9 cellular contexts compared by ENCODE assay signal in genomic region chr9:36862206-36863145, GRCh38.
DNase-seq lines count a peak whose midpoint lies in the region; ATAC-seq, FAIRE-seq and TF ChIP-seq lines count a peak whose summit lies in the region.
"Had no signal": no experiment of that assay in that cellular context is flagged by ENCODE, and none has a peak within 500 bp of the region (broad histone marks: within the 10 kb centered on the region; RNA-seq: fewer than 3 reads in every experiment).

No MANE protein-coding gene starts in this region.

- no peaks in the 10 kb centered on the region for H3K4me1 Mint-ChIP-seq in CD8-positive, alpha-beta T cell (ENCODE audit: low read depth)
- no peaks in the 10 kb centered on the region for H3K4me1 Mint-ChIP-seq in immature natural killer cell

- H3K27ac ChIP-seq in breast epithelium (no peak overlapping the region), HepG2 (ENCODE audit: extremely low read length, insufficient read depth, low read length) (no peak overlapping the region)
- no peak overlapping the region for H3K27ac ChIP-seq in CD8-positive, alpha-beta T cell (ENCODE audit: low read depth, low read length)
- H3K27ac ChIP-seq: SJSA1 had no signal

- no TSS peak for BruUV-seq in HepG2 (replicated peaks; lab: Mats Ljungman, UMichigan)

- TF ChIP-seq CTCF in breast epithelium (IDR thresholded peaks at IDR 0.05), result peak in 2 of 3 donors; percentile 13 to 39
- peak; percentile 84 for TF ChIP-seq CTCF in HepG2 (CRISPR knock-in tag; IDR thresholded peaks at IDR 0.05)
- TF ChIP-seq CTCF in CD8-positive, alpha-beta T cell (IDR thresholded peaks at IDR 0.05), result no peak

- 8% methylated on average over 10 of the region's 21 CpGs for WGBS in HepG2 (ENCODE audit: low lambda C conversion rate)

- no peak overlapping the region for H3K9ac ChIP-seq in HepG2 (ENCODE audit: insufficient read depth, low read depth, low read length)

- CTCF ChIA-PET in HepG2 (lab: Yijun Ruan, JAX; ENCODE audit: low intra/inter-chr PET ratio, low total read pairs), result interaction anchor here (1.3 to 2.0 kb wide), 2 partner anchors 10 to 11 kb away, joined by 4 to 6 read pairs; no protein-coding TSS in a partner anchor
- CTCF ChIA-PET in CD8-positive, alpha-beta T cell (lab: Charles Lee), result interaction anchor here (1.6 kb wide), 1 partner anchor 10 kb away, joined by 11 read pairs; no protein-coding TSS in a partner anchor

- in situ Hi-C loops in HepG2 (cut with HindIII; ENCODE audit: extremely low pct_ligation_motif_present, low pct_unique_long_range_greater_than_20kb), result no loop called here

- DNase-seq in ELR (ENCODE audit: low read depth) (peak; percentile 64), M059J (ENCODE audit: low read depth) (peak; percentile 28), breast epithelium (ENCODE audit: low spot score in 2 of 2) (no peak), HepG2 (ENCODE audit: low spot score) (peak; percentile 46), immature natural killer cell (no peak)
- DNase-seq in CD8-positive, alpha-beta T cell, result no peak
- DNase-seq in stimulated activated CD4-positive, alpha-beta T cell treated with anti-CD3 and anti-CD28 coated beads, Interleukin-4, amount 100 ng/mL, for 4 hours, result no peak

- H3K4me2 ChIP-seq in HepG2 (ENCODE audit: low read depth, low read length), result 0 out of 2 replicates have a peak overlapping the region, but pooled peaks have one; percentile 9

- ATAC-seq in HepG2 (peak; percentile 76), HG03159 (IDR thresholded peaks at IDR 0.05; ENCODE audit: unreplicated experiment) (no peak)
- ATAC-seq in CD8-positive, alpha-beta T cell, result no peak

- H3K36me3 ChIP-seq in breast epithelium (no peaks in the 10 kb centered on the region), HepG2 (replicated peaks in 1 of 2; ENCODE audit: control insufficient read depth in 1 of 2, insufficient read depth in 2 of 2, low read length in 2 of 2) (no peaks in the 10 kb centered on the region)
- no peaks in the 10 kb centered on the region for H3K36me3 ChIP-seq in CD8-positive, alpha-beta T cell (ENCODE audit: insufficient read depth, low read length)
- H3K36me3 ChIP-seq: SJSA1 had no signal

- H3K27me3 ChIP-seq in breast epithelium (peaks cover 0 to 3% of the 10 kb centered on the region in 2 donors), HepG2 (ENCODE audit: control insufficient read depth in 1 of 2, insufficient read depth in 2 of 2, low read length in 2 of 2) (peaks cover 2 to 65% of the 10 kb centered on the region in 2 experiments; a peak in 3 of 5 replicates)
- H3K27me3 ChIP-seq in CD8-positive, alpha-beta T cell (ENCODE audit: insufficient read depth, low read length), result no peaks in the 10 kb centered on the region

- TF ChIP-seq POLR2A in breast epithelium (IDR thresholded peaks at IDR 0.05) (no peak), HepG2 (IDR thresholded peaks at IDR 0.05; ENCODE audit: insufficient read depth in 1 of 2, low read depth in 2 of 2, low read length in 2 of 2) (no peak)

- H3K27ac Mint-ChIP-seq in CD8-positive, alpha-beta T cell, result no peak overlapping the region
- H3K27ac Mint-ChIP-seq in immature natural killer cell, result no peak overlapping the region

- no peak for TF ChIP-seq EP300 in HepG2 (IDR thresholded peaks at IDR 0.05; ENCODE audit: low read depth in 2 of 2, low read length in 2 of 2)
- no peak for TF ChIP-seq EP300 in HepG2 (CRISPR knock-in tag; IDR thresholded peaks at IDR 0.05; ENCODE audit: borderline replicate concordance)

- H3K4me3 Mint-ChIP-seq in CD8-positive, alpha-beta T cell, result no peak overlapping the region
- no peak overlapping the region for H3K4me3 Mint-ChIP-seq in immature natural killer cell

- FAIRE-seq in HepG2 (lab: Jason Lieb, UNC), result peak; percentile 40

- no peaks in the 10 kb centered on the region for H3K4me1 ChIP-seq in breast epithelium
- peaks cover 35% of the 10 kb centered on the region for H3K4me1 ChIP-seq in HepG2 (ENCODE audit: insufficient read depth, low read length)
- H3K4me1 ChIP-seq in CD8-positive, alpha-beta T cell (ENCODE audit: insufficient read depth, low read length), result no peaks in the 10 kb centered on the region
- H3K4me1 ChIP-seq: SJSA1 had no signal

- no peaks in the 10 kb centered on the region for H3K9me3 Mint-ChIP-seq in CD8-positive, alpha-beta T cell
- no peaks in the 10 kb centered on the region for H3K9me3 Mint-ChIP-seq in immature natural killer cell

- peak; percentile 54; the same call in 1 of the 2 replicates for TF ChIP-seq RAD21 in HepG2 (CRISPR knock-in tag; IDR thresholded peaks at IDR 0.05)

- POLR2A ChIA-PET in HepG2 (lab: Yijun Ruan, JAX), result no interaction called here
- POLR2A ChIA-PET in CD8-positive, alpha-beta T cell (lab: Charles Lee), result no interaction called here

- no peaks in the 10 kb centered on the region for H3K9me3 ChIP-seq in breast epithelium
- H3K9me3 ChIP-seq in HepG2 (ENCODE audit: low read length), result no peaks in the 10 kb centered on the region
- H3K9me3 ChIP-seq in CD8-positive, alpha-beta T cell (ENCODE audit: low read length), result no peaks in the 10 kb centered on the region
- H3K9me3 ChIP-seq: SJSA1 had no signal

- no peaks in the 10 kb centered on the region for H3K36me3 Mint-ChIP-seq in CD8-positive, alpha-beta T cell
- H3K36me3 Mint-ChIP-seq in immature natural killer cell, result no peaks in the 10 kb centered on the region

- H3K79me2 ChIP-seq in HepG2 (ENCODE audit: insufficient read depth, low read length), result no peaks in the 10 kb centered on the region

- intact Hi-C loops in breast epithelium (cut with DNase I; ENCODE audit: low total_unique reads), result no loop called here
- intact Hi-C loops in HepG2 (cut with micrococcal nuclease; ENCODE audit: unreplicated experiment), result no loop called here
- intact Hi-C loops in CD8-positive, alpha-beta T cell (cut with DNase I, micrococcal nuclease), result no loop called here

- no peak overlapping the region for H3K4me3 ChIP-seq in breast epithelium
- H3K4me3 ChIP-seq in HepG2 (replicated peaks in 1 of 3; ENCODE audit: insufficient read depth in 1 of 3, low read depth in 2 of 3, low read length in 3 of 3), result no peak overlapping the region
- H3K4me3 ChIP-seq in CD8-positive, alpha-beta T cell (ENCODE audit: low read depth, low read length), result no peak overlapping the region
- H3K4me3 ChIP-seq: SJSA1 had no signal

- H4K20me1 ChIP-seq in HepG2 (ENCODE audit: insufficient read depth, low read length), result no peaks in the 10 kb centered on the region

- H3K27me3 Mint-ChIP-seq in CD8-positive, alpha-beta T cell (ENCODE audit: low read depth), result peaks cover 9% of the 10 kb centered on the region
- H3K27me3 Mint-ChIP-seq in immature natural killer cell (ENCODE audit: low read depth in 3 of 3), result peaks cover 1 to 12% (median 2%) of the 10 kb centered on the region in 3 donors

- H2AFZ ChIP-seq in HepG2 (ENCODE audit: low read length), result no peak overlapping the region

TF ChIP-seq in HepG2, 621 proteins besides CTCF, POLR2A, EP300 and RAD21 (continues in another document):
- TF ChIP-seq ZNF556 (CRISPR knock-in tag; IDR thresholded peaks at IDR 0.05; ENCODE audit: borderline replicate concordance), result 0 out of 2 replicates have a peak, but pooled peaks have one; percentile 36
- TF ChIP-seq GLI4 (CRISPR knock-in tag; IDR thresholded peaks at IDR 0.05; ENCODE audit: borderline replicate concordance), result no peak
- TF ChIP-seq ZNF441 (CRISPR knock-in tag; IDR thresholded peaks at IDR 0.05; ENCODE audit: borderline replicate concordance), result peak; percentile 76; the same call in 1 of the 2 replicates
- no peak for TF ChIP-seq JUN (CRISPR knock-in tag; IDR thresholded peaks at IDR 0.05)
- no peak for TF ChIP-seq LCORL (IDR thresholded peaks at IDR 0.05)
- TF ChIP-seq LCORL (CRISPR knock-in tag; IDR thresholded peaks at IDR 0.05), result 0 out of 2 replicates have a peak, but pooled peaks have one; percentile 14
- peak; percentile 22; the same call in 1 of the 2 replicates for TF ChIP-seq ZNF263 (CRISPR knock-in tag; IDR thresholded peaks at IDR 0.05)
- peak; percentile 59 for TF ChIP-seq SMC3 (IDR thresholded peaks at IDR 0.05; ENCODE audit: low read length)
- TF ChIP-seq PITX1 (CRISPR knock-in tag; IDR thresholded peaks at IDR 0.05), result no peak
- TF ChIP-seq ZNF660 (CRISPR knock-in tag; IDR thresholded peaks at IDR 0.05; ENCODE audit: borderline replicate concordance, low read depth), result no peak
- peak; percentile 75 for TF ChIP-seq XRCC5 (optimal IDR thresholded peaks at IDR 0.05; ENCODE audit: low read length)
- TF ChIP-seq TFDP2 (CRISPR knock-in tag; IDR thresholded peaks at IDR 0.05), result peak; percentile 39; the same call in 1 of the 2 replicates
- TF ChIP-seq ZNF232 (CRISPR knock-in tag; IDR thresholded peaks at IDR 0.05; ENCODE audit: borderline replicate concordance), result peak; percentile 18; the same call in 1 of the 2 replicates
- no peak for TF ChIP-seq SOX6 (IDR thresholded peaks at IDR 0.05)
- peak; percentile 17; the same call in 1 of the 2 replicates for TF ChIP-seq SOX6 (CRISPR knock-in tag; IDR thresholded peaks at IDR 0.05)
- no peak for TF ChIP-seq E2F1 (CRISPR knock-in tag; IDR thresholded peaks at IDR 0.05)

Comparison
In these comparisons a context has a peak if more than half of its experiments do, and no peak if none do; other contexts are left out.
1. DNase-seq: peak in ELR (single experiment), M059J (single experiment) and HepG2 (single experiment); none in breast epithelium (0 of 2), CD8-positive, alpha-beta T cell (0 of 7), stimulated activated CD4-positive, alpha-beta T cell treated with anti-CD3 and anti-CD28 coated beads, Interleukin-4, amount 100 ng/mL, for 4 hours (0 of 2) and immature natural killer cell (0 of 3).